11 cellular contexts compared by ENCODE assay signal in the genomic region with DNA sequence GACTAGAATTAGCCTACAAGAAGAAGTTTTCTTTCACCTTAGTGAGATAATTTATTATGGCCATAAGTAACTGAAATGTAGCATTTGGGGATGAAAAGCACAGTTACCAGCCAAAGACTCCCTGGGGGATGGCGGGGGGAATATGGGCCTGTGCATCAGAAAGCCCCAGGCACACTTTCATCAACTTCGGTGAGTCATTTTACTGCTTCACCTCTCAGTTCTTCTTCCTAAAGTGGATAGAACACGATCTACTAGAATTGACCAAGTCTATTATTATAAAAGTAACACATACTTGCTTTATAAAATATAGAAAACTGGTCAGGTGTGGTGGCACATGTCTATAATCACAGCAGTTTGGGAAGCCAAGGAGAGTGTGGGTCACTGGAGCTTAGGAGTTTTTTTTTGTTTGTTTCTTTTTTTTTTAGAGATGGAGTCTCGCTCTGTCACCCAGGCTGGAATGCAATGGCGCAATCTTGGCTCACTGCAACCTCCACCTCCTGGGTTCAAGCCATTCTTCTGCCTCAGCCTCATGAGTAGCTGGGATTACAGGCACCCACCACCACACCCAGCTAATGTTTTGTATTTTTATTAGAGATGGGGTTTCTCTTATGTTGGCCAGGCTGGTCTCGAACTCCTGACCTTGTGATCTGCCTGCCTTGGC.
DNase-seq lines count a peak whose midpoint lies in the region; ATAC-seq, FAIRE-seq and TF ChIP-seq lines count a peak whose summit lies in the region.
"Had no signal": no experiment of that assay in that cellular context is flagged by ENCODE, and none has a peak within 500 bp of the region (broad histone marks: within the 10 kb centered on the region; RNA-seq: fewer than 3 reads in every experiment).

No MANE protein-coding gene starts in this region.

- peak; percentile 12 for FAIRE-seq in GM18507 (lab: Jason Lieb, UNC)

- H3K27me3 Mint-ChIP-seq in nephron progenitor cell (ENCODE audit: low read depth, poor library complexity), result peaks cover 3% of the 10 kb centered on the region
- H3K27me3 Mint-ChIP-seq in activated T-helper 2 cell treated with anti-CD3 and anti-CD28 coated beads, Interferon-gamma antibody, Interleukin-2, Interleukin-4, amounts not matched to agents 10 μg/mL and 5 μg/mL and 100 μg/mL, durations not matched to agents 14 hours and 24 hours and 36 hours (ENCODE audit: low read depth), result no peaks in the 10 kb centered on the region
- H3K27me3 Mint-ChIP-seq: activated CD4-positive, alpha-beta T cell treated with anti-CD3 and anti-CD28 coated beads, Interleukin-2, amount 10 ng/mL, durations not matched to agents 24 days and 14 days had no signal

- peaks cover 20% of the 10 kb centered on the region for H3K4me1 Mint-ChIP-seq in nephron progenitor cell
- H3K4me1 Mint-ChIP-seq in activated T-helper 2 cell treated with anti-CD3 and anti-CD28 coated beads, Interferon-gamma antibody, Interleukin-2, Interleukin-4, amounts not matched to agents 10 μg/mL and 5 μg/mL and 100 μg/mL, durations not matched to agents 14 hours and 24 hours and 36 hours (ENCODE audit: low read depth), result no peaks in the 10 kb centered on the region
- H3K4me1 Mint-ChIP-seq: activated CD4-positive, alpha-beta T cell treated with anti-CD3 and anti-CD28 coated beads, Interleukin-2, amount 10 ng/mL, durations not matched to agents 24 days and 14 days had no signal

- peak; percentile 37 for ATAC-seq in HG02981 (IDR thresholded peaks at IDR 0.05; ENCODE audit: unreplicated experiment)

- TF ChIP-seq CTCF in nephron progenitor cell (IDR thresholded peaks at IDR 0.05), result no peak

- H3K27ac Mint-ChIP-seq in nephron progenitor cell, result peak overlapping the region; percentile 93
- no peak overlapping the region for H3K27ac Mint-ChIP-seq in activated T-helper 2 cell treated with anti-CD3 and anti-CD28 coated beads, Interferon-gamma antibody, Interleukin-2, Interleukin-4, amounts not matched to agents 10 μg/mL and 5 μg/mL and 100 μg/mL, durations not matched to agents 14 hours and 24 hours and 36 hours
- H3K27ac Mint-ChIP-seq: activated CD4-positive, alpha-beta T cell treated with anti-CD3 and anti-CD28 coated beads, Interleukin-2, amount 10 ng/mL, durations not matched to agents 24 days and 14 days had no signal

- intact Hi-C loops in activated T-helper 2 cell treated with anti-CD3 and anti-CD28 coated beads, Interferon-gamma antibody, Interleukin-2, Interleukin-4, amounts not matched to agents 10 μg/mL and 5 μg/mL and 100 μg/mL, durations not matched to agents 14 hours and 24 hours and 36 hours (cut with micrococcal nuclease), result no loop called here

- DNase-seq in GM18507 (ENCODE audit: extremely low spot score, insufficient read length, low read depth) (no peak), T1000 (lab: John Stamatoyannopoulos, UW) (peak; percentile 77), nephron progenitor cell (no peak), cerebellum (ENCODE audit: low spot score) (no peak), NCI-H1105 treated with DMSO at 0.1 percent for 48 hours (lab: John Stamatoyannopoulos, UW) (no peak), SIG-M5 (lab: John Stamatoyannopoulos, UW) (no peak)
- no peak for DNase-seq in activated T-helper 2 cell treated with anti-CD3 and anti-CD28 coated beads, Interferon-gamma antibody, Interleukin-2, Interleukin-4, amounts not matched to agents 10 μg/mL and 5 μg/mL and 100 μg/mL, durations not matched to agents 14 hours and 24 hours and 36 hours (ENCODE audit: low spot score)
- DNase-seq: activated CD4-positive, alpha-beta T cell treated with anti-CD3 and anti-CD28 coated beads, Interleukin-2, amount 10 ng/mL, durations not matched to agents 24 days and 14 days; immature natural killer cell; NCI-H526 treated with DMSO at 0.1 percent for 48 hours had no signal

- H3K36me3 Mint-ChIP-seq in nephron progenitor cell (ENCODE audit: low read depth), result no peaks in the 10 kb centered on the region
- H3K36me3 Mint-ChIP-seq in activated T-helper 2 cell treated with anti-CD3 and anti-CD28 coated beads, Interferon-gamma antibody, Interleukin-2, Interleukin-4, amounts not matched to agents 10 μg/mL and 5 μg/mL and 100 μg/mL, durations not matched to agents 14 hours and 24 hours and 36 hours (ENCODE audit: low read depth), result no peaks in the 10 kb centered on the region
- H3K36me3 Mint-ChIP-seq: immature natural killer cell had no signal

- H3K9me3 Mint-ChIP-seq in nephron progenitor cell, result no peaks in the 10 kb centered on the region
- H3K9me3 Mint-ChIP-seq in activated T-helper 2 cell treated with anti-CD3 and anti-CD28 coated beads, Interferon-gamma antibody, Interleukin-2, Interleukin-4, amounts not matched to agents 10 μg/mL and 5 μg/mL and 100 μg/mL, durations not matched to agents 14 hours and 24 hours and 36 hours, result no peaks in the 10 kb centered on the region
- H3K9me3 Mint-ChIP-seq: activated CD4-positive, alpha-beta T cell treated with anti-CD3 and anti-CD28 coated beads, Interleukin-2, amount 10 ng/mL, durations not matched to agents 24 days and 14 days; immature natural killer cell had no signal

- H3K4me3 Mint-ChIP-seq in nephron progenitor cell, result no peak overlapping the region
- no peak overlapping the region for H3K4me3 Mint-ChIP-seq in activated T-helper 2 cell treated with anti-CD3 and anti-CD28 coated beads, Interferon-gamma antibody, Interleukin-2, Interleukin-4, amounts not matched to agents 10 μg/mL and 5 μg/mL and 100 μg/mL, durations not matched to agents 14 hours and 24 hours and 36 hours (ENCODE audit: low read depth)
- H3K4me3 Mint-ChIP-seq: activated CD4-positive, alpha-beta T cell treated with anti-CD3 and anti-CD28 coated beads, Interleukin-2, amount 10 ng/mL, durations not matched to agents 24 days and 14 days; immature natural killer cell had no signal
